In genomic region chr2:241226723-241227634, GRCh38 we compare ENCODE assay signal across 1 cellular context.
TF ChIP-seq lines count a peak whose summit lies in the region.

No MANE protein-coding gene starts in this region.

TF ChIP-seq in HepG2, 621 proteins besides CTCF, POLR2A, EP300 and RAD21 (continued from another document):
- TF ChIP-seq, protein P1, sequence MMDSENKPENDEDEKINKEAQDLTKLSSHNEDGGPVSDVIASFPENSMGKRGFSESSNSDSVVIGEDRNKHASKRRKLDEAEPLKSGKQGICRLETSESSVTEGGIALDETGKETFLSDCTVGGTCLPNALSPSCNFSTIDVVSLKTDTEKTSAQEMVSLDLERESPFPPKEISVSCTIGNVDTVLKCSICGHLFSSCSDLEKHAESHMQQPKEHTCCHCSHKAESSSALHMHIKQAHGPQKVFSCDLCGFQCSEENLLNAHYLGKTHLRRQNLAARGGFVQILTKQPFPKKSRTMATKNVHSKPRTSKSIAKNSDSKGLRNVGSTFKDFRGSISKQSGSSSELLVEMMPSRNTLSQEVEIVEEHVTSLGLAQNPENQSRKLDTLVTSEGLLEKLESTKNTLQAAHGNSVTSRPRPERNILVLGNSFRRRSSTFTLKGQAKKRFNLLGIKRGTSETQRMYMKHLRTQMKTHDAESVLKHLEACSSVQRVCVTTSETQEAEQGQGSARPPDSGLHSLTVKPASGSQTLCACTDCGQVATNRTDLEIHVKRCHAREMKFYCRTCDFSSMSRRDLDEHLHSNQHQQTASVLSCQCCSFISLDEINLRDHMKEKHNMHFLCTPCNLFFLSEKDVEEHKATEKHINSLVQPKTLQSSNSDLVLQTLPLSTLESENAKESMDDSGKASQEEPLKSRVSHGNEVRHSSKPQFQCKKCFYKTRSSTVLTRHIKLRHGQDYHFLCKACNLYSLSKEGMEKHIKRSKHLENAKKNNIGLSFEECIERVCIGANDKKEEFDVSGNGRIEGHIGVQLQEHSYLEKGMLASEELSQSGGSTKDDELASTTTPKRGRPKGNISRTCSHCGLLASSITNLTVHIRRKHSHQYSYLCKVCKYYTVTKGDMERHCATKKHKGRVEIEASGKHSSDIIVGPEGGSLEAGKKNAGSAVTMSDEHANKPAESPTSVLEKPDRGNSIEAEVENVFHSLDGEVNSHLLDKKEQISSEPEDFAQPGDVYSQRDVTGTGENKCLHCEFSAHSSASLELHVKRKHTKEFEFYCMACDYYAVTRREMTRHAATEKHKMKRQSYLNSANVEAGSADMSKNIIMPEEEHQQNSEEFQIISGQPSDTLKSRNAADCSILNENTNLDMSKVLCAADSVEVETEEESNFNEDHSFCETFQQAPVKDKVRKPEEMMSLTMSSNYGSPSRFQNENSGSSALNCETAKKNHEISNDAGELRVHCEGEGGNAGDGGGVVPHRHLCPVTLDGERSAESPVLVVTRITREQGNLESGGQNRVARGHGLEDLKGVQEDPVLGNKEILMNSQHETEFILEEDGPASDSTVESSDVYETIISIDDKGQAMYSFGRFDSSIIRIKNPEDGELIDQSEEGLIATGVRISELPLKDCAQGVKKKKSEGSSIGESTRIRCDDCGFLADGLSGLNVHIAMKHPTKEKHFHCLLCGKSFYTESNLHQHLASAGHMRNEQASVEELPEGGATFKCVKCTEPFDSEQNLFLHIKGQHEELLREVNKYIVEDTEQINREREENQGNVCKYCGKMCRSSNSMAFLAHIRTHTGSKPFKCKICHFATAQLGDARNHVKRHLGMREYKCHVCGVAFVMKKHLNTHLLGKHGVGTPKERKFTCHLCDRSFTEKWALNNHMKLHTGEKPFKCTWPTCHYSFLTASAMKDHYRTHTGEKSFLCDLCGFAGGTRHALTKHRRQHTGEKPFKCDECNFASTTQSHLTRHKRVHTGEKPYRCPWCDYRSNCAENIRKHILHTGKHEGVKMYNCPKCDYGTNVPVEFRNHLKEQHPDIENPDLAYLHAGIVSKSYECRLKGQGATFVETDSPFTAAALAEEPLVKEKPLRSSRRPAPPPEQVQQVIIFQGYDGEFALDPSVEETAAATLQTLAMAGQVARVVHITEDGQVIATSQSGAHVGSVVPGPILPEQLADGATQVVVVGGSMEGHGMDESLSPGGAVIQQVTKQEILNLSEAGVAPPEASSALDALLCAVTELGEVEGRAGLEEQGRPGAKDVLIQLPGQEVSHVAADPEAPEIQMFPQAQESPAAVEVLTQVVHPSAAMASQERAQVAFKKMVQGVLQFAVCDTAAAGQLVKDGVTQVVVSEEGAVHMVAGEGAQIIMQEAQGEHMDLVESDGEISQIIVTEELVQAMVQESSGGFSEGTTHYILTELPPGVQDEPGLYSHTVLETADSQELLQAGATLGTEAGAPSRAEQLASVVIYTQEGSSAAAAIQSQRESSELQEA (CRISPR knock-in tag; IDR thresholded peaks at IDR 0.05; ENCODE audit: not compliant biosample characterization) = no peak
- TF ChIP-seq AGO1 (IDR thresholded peaks at IDR 0.05; ENCODE audit: low read depth, low read length, poor library complexity, severe bottlenecking) (peak; percentile 89), ERF (CRISPR knock-in tag; IDR thresholded peaks at IDR 0.05) (no peak), SAFB2 (CRISPR knock-in tag; IDR thresholded peaks at IDR 0.05; ENCODE audit: borderline replicate concordance, low read depth) (0 out of 2 replicates have a peak, but pooled peaks have one; percentile 36), GATAD2A (CRISPR knock-in tag; IDR thresholded peaks at IDR 0.05) (no peak), ZSCAN25 (CRISPR knock-in tag; IDR thresholded peaks at IDR 0.05) (peak; percentile 89), RARA (CRISPR knock-in tag; IDR thresholded peaks at IDR 0.05) (no peak), RBM22 (optimal IDR thresholded peaks at IDR 0.05; ENCODE audit: low read length) (peak; percentile 7), GABPB1 (CRISPR knock-in tag; IDR thresholded peaks at IDR 0.05) (no peak), ZNF740 (CRISPR knock-in tag; IDR thresholded peaks at IDR 0.05) (0 out of 2 replicates have a peak, but pooled peaks have one; percentile 51), MAF1 (CRISPR knock-in tag; IDR thresholded peaks at IDR 0.05; ENCODE audit: borderline replicate concordance) (no peak), CENPT (CRISPR knock-in tag; IDR thresholded peaks at IDR 0.05; ENCODE audit: low read depth) (0 out of 2 replicates have a peak, but pooled peaks have one; percentile 18), AGO2 (optimal IDR thresholded peaks at IDR 0.05; ENCODE audit: low read depth, low read length) (peak; percentile 87), ZC3H13 (CRISPR knock-in tag; IDR thresholded peaks at IDR 0.05) (peak; percentile 30; the same call in 1 of the 2 replicates), HMG20A (CRISPR knock-in tag; IDR thresholded peaks at IDR 0.05; ENCODE audit: borderline replicate concordance) (no peak), POGK (CRISPR knock-in tag; conservative IDR thresholded peaks at IDR 0.05) (0 out of 2 replicates have a peak, but pooled peaks have one; percentile 34), SRF (IDR thresholded peaks at IDR 0.05; ENCODE audit: low read depth, low read length) (no peak), ZNF282 (IDR thresholded peaks at IDR 0.05; ENCODE audit: partially characterized antibody) (no peak), SP4 (CRISPR knock-in tag; IDR thresholded peaks at IDR 0.05) (0 out of 2 replicates have a peak, but pooled peaks have one; percentile 20), MBD4 (IDR thresholded peaks at IDR 0.05; ENCODE audit: borderline replicate concordance, low read length) (no peak), CEBPG (CRISPR knock-in tag; IDR thresholded peaks at IDR 0.05) (no peak)
- TF ChIP-seq, protein P2, sequence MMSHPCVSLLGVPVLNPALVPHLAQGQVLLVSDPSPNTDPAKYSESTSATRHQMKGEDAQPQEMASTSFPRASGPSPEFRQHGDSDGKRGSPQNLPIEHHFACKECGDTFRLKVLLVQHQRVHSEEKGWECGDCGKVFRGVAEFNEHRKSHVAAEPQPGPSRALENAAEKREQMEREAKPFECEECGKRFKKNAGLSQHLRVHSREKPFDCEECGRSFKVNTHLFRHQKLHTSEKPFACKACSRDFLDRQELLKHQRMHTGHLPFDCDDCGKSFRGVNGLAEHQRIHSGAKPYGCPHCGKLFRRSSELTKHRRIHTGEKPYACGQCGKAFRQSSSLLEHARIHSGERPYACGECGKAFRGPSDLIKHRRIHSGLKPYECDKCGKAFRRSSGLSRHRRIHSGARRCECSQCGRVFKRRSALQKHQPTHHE (CRISPR knock-in tag; IDR thresholded peaks at IDR 0.05; ENCODE audit: borderline replicate concordance) = no peak
- TF ChIP-seq, protein P3, sequence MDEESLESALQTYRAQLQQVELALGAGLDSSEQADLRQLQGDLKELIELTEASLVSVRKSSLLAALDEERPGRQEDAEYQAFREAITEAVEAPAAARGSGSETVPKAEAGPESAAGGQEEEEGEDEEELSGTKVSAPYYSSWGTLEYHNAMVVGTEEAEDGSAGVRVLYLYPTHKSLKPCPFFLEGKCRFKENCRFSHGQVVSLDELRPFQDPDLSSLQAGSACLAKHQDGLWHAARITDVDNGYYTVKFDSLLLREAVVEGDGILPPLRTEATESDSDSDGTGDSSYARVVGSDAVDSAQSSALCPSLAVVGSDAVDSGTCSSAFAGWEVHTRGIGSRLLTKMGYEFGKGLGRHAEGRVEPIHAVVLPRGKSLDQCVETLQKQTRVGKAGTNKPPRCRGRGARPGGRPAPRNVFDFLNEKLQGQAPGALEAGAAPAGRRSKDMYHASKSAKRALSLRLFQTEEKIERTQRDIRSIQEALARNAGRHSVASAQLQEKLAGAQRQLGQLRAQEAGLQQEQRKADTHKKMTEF (CRISPR knock-in tag; IDR thresholded peaks at IDR 0.05) = no peak
